23 cellular contexts compared by ENCODE assay signal in the genomic region with DNA sequence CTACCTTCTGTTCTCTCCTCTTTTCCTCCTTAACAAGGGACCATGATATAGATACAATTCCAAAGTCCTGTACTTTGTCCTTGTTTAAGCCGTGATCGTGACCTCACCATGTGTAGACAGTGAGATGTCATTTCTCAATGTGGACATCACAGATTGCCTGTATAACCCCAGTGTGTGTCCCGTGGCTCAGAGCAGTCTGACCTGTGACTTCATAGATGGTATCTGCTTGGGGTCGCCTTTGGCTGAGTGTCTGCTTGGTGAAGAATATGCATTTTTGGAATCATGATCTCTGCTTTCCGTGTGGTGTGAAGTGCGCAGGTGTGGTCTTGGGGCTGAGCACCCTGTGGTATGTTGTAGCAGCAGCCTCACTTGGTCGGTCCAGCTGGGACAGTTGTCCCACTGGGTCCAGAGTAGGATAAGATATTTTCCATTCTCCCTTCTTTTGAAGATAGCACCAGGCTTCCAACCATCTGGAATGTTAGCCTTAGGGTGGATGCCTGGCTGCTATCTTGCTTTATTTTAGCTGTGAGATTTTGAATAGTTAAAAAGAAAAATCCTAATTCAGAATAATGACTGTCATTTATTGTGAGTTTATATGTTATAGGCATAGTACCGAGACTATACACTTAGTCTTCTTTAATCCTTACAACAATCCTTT.
"Had no signal": no experiment of that assay in that cellular context is flagged by ENCODE, and none has a peak within 500 bp of the region (broad histone marks: within the 10 kb centered on the region; RNA-seq: fewer than 3 reads in every experiment).

No MANE protein-coding gene starts in this region.

- H3K27me3 ChIP-seq: body of pancreas, ovary, tibial artery had no signal

- H3K9me3 Mint-ChIP-seq: activated B cell treated with CpG ODN at 0.5 μM for 24 hours; activated CD8-positive, alpha-beta T cell treated with anti-CD3 and anti-CD28 coated beads for 36 hours; activated naive CD8-positive, alpha-beta T cell treated with anti-CD3 and anti-CD28 coated beads, Interleukin-2, amount 10 ng/mL, durations not matched to agents 7 days and 5 days; activated T-helper 2 cell treated with anti-CD3 and anti-CD28 coated beads, Interferon-gamma antibody, Interleukin-2, Interleukin-4, amounts not matched to agents 10 μg/mL and 5 μg/mL and 100 μg/mL, durations not matched to agents 14 hours and 24 hours and 36 hours; stimulated activated memory B cell treated with anti-CD40 and anti-IgM and Interleukin-4, amounts not matched to agents 10 μg/mL and 1 μg/mL and 100 μg/mL, for 72 hours; T-helper 2 cell treated with Interferon-gamma antibody and Interleukin-4, amounts not matched to agents 5 μg/mL and 100 μg/mL, for 36 hours had no signal

- H3K27me3 Mint-ChIP-seq: activated B cell treated with CpG ODN at 0.5 μM for 24 hours; activated CD8-positive, alpha-beta T cell treated with anti-CD3 and anti-CD28 coated beads for 36 hours; activated naive CD8-positive, alpha-beta T cell treated with anti-CD3 and anti-CD28 coated beads, Interleukin-2, amount 10 ng/mL, durations not matched to agents 7 days and 5 days; stimulated activated memory B cell treated with anti-CD40 and anti-IgM and Interleukin-4, amounts not matched to agents 10 μg/mL and 1 μg/mL and 100 μg/mL, for 72 hours had no signal

- H3K27ac ChIP-seq: body of pancreas, left ventricle myocardium inferior, ovary, tibial artery had no signal

- DNase-seq: activated B cell treated with CpG ODN at 0.5 μM for 24 hours; activated CD4-positive, alpha-beta T cell treated with anti-CD3 and anti-CD28 coated beads for 48 hours; activated CD8-positive, alpha-beta T cell treated with anti-CD3 and anti-CD28 coated beads for 36 hours; activated naive CD4-positive, alpha-beta T cell treated with Interleukin-2 at 50 U/mL for 16 hours; activated naive CD8-positive, alpha-beta T cell treated with anti-CD3 and anti-CD28 coated beads, Interleukin-2, amount 10 ng/mL, durations not matched to agents 7 days and 5 days; activated T-cell treated with anti-CD3 and anti-CD28 coated beads, Interleukin-2, amount 50 U/mL, for 1 hour; amygdala; body of pancreas; central memory CD4-positive, alpha-beta T cell; left ventricle myocardium inferior; mammary epithelial cell; ovary; stimulated activated CD4-positive, alpha-beta T cell treated with anti-CD3 and anti-CD28 coated beads, Interleukin-4, amount 100 ng/mL, for 24 hours; tibial artery had no signal

- H3K4me3 Mint-ChIP-seq: activated B cell treated with CpG ODN at 0.5 μM for 24 hours; activated CD8-positive, alpha-beta T cell treated with anti-CD3 and anti-CD28 coated beads for 36 hours; activated naive CD8-positive, alpha-beta T cell treated with anti-CD3 and anti-CD28 coated beads, Interleukin-2, amount 10 ng/mL, durations not matched to agents 7 days and 5 days; stimulated activated memory B cell treated with anti-CD40 and anti-IgM and Interleukin-4, amounts not matched to agents 10 μg/mL and 1 μg/mL and 100 μg/mL, for 72 hours; T-helper 2 cell treated with Interferon-gamma antibody and Interleukin-4, amounts not matched to agents 5 μg/mL and 100 μg/mL, for 36 hours had no signal

- H3K9me3 ChIP-seq: body of pancreas, left ventricle myocardium inferior, ovary, tibial artery had no signal

- FAIRE-seq: colon, endometrium, frontal cortex, urothelium cell line had no signal

- H3K4me3 ChIP-seq: body of pancreas, left ventricle myocardium inferior, ovary, smooth muscle cell, tibial artery had no signal

- ATAC-seq: activated CD8-positive, alpha-beta T cell treated with anti-CD3 and anti-CD28 coated beads for 36 hours; body of pancreas; sciatic nerve; stimulated activated memory B cell treated with anti-CD40 and anti-IgM and Interleukin-4, amounts not matched to agents 10 μg/mL and 1 μg/mL and 100 μg/mL, for 72 hours had no signal

- H3K36me3 ChIP-seq: ovary had no signal

- H3K4me1 ChIP-seq: body of pancreas, tibial artery had no signal

- H3K27ac Mint-ChIP-seq: activated B cell treated with CpG ODN at 0.5 μM for 24 hours; activated CD8-positive, alpha-beta T cell treated with anti-CD3 and anti-CD28 coated beads for 36 hours; activated naive CD8-positive, alpha-beta T cell treated with anti-CD3 and anti-CD28 coated beads, Interleukin-2, amount 10 ng/mL, durations not matched to agents 7 days and 5 days; activated T-helper 2 cell treated with anti-CD3 and anti-CD28 coated beads, Interferon-gamma antibody, Interleukin-2, Interleukin-4, amounts not matched to agents 10 μg/mL and 5 μg/mL and 100 μg/mL, durations not matched to agents 14 hours and 24 hours and 36 hours; stimulated activated memory B cell treated with anti-CD40 and anti-IgM and Interleukin-4, amounts not matched to agents 10 μg/mL and 1 μg/mL and 100 μg/mL, for 72 hours; T-helper 2 cell treated with Interferon-gamma antibody and Interleukin-4, amounts not matched to agents 5 μg/mL and 100 μg/mL, for 36 hours had no signal

- H3K4me2 ChIP-seq: smooth muscle cell had no signal
